In the genomic region with DNA sequence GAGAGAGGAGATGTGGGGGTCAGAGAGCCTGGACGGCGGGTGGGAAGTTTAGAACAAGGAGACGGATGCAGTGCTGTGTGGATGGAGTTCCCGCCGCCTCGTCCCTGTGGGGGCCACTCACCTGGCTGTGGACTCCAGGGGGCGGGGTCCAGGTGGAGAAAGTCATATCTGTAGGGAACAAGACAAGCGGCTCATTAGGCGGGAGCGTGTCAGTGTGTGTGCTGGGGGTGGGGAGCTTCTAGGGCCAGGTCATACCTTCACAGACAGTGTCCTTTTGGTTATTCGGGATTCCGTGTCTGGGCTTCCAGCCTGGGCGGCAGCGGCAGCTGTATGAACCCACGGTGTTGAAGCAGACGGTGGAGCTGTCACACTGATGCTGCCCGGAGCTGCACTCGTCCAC, we compare ENCODE assay signal across 2 cellular contexts. TPM values are rescaled to one million over a fixed set of nuclear protein-coding genes. Genes with fewer than 3 reads are reported as not detected.
"Had no signal": no experiment of that assay in that cellular context is flagged by ENCODE, and none has a peak within 500 bp of the region (broad histone marks: within the 10 kb centered on the region; RNA-seq: fewer than 3 reads in every experiment).

No MANE protein-coding gene starts in this region.

RNA-seq across cellular contexts. Expression of a gene that starts 13.0 kb away (rescaled TPM):
- total RNA-seq: pulmonary artery endothelial cell had no signal
- polyA plus RNA-seq: neural cell had no signal
